In the genomic region with DNA sequence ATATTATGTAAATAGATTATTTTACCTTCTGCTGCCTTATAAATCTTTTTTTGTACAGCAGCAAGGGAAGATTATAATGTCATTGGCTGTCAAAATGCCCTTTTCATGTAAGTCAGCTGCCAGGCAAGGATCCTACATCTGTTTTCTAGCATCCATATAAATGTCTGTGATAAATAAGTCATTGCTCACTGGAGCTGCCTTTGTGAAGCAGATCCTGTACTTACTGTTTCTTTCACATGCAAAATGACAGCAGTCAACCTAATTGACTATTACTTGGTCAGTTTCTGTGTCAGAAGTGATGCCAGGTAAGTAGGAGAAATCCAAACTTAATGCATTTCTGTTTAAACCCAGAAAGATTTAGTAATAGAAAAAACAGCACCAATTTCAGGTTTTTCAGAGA, we compare ENCODE assay signal across 1 cellular context.
TF ChIP-seq lines count a peak whose summit lies in the region.

No MANE protein-coding gene starts in this region.

TF ChIP-seq in WTC11, 78 proteins besides CTCF, POLR2A, EP300 and RAD21 (continued from another document):
- no peak for TF ChIP-seq ZNF317 (CRISPR knock-in tag; IDR thresholded peaks at IDR 0.05; ENCODE audit: borderline replicate concordance, low read depth)
TF ChIP-seq in WTC11: peak in this region for 0.
